In genomic region chr22:50544078-50544745, GRCh38 we compare ENCODE assay signal across 8 cellular contexts. TPM values are rescaled to one million over a fixed set of nuclear protein-coding genes. Genes with fewer than 3 reads are reported as not detected.
DNase-seq lines count a peak whose midpoint lies in the region; ATAC-seq and TF ChIP-seq lines count a peak whose summit lies in the region.

No MANE protein-coding gene starts in this region.

- no peaks in the 10 kb centered on the region for H3K9me3 ChIP-seq in thymus (ENCODE audit: control insufficient read depth)

- ATAC-seq in omental fat pad (ENCODE audit: low FRiP score): peak; percentile 40

- TF ChIP-seq CTCF in GM12875 (IDR thresholded peaks at IDR 0.05; ENCODE audit: borderline replicate concordance, insufficient read depth, low read depth, low read length): peak; percentile 73
- TF ChIP-seq CTCF in omental fat pad (IDR thresholded peaks at IDR 0.05): peak in 1 of 3 donors; percentile 7

- peaks cover 16% of the 10 kb centered on the region for H3K27me3 ChIP-seq in thymus (ENCODE audit: control insufficient read depth, insufficient read depth)

- peak overlapping the region; percentile 2 for H3K4me3 ChIP-seq in GM12875 (ENCODE audit: low read depth, low read length)
- H3K4me3 ChIP-seq in thymus (ENCODE audit: low read length): no peak overlapping the region

- peak overlapping the region; percentile 88 for H3K27ac ChIP-seq in thymus (ENCODE audit: low read depth)

- peaks cover 6% of the 10 kb centered on the region for H3K4me1 ChIP-seq in thymus (ENCODE audit: control insufficient read depth, insufficient read depth, low read length)

- H3K36me3 ChIP-seq in thymus (ENCODE audit: control insufficient read depth, insufficient read depth): no peaks in the 10 kb centered on the region

- WGBS in thymus: 8% methylated on average over 52 of the region's 52 CpGs

- peak; percentile 38 for DNase-seq in NCI-H2227 treated with DMSO at 0.1 percent for 48 hours (lab: John Stamatoyannopoulos, UW)
- DNase-seq in activated T-cell treated with anti-CD3 and anti-CD28 coated beads, Interleukin-2, amount 50 U/mL, for 48 hours: peak; percentile 91 to 92
- DNase-seq in fibroblast of gingiva (ENCODE audit: low read depth): peak; percentile 39
- no peak for DNase-seq in omental fat pad (ENCODE audit: low spot score)
- no peak for DNase-seq in globus pallidus (ENCODE audit: low spot score)
- DNase-seq in NCI-H774 (lab: John Stamatoyannopoulos, UW): no peak

RNA-seq across cellular contexts. Expression of gene KLHDC7B, which starts 1.5 kb away (rescaled TPM):
- under 1 TPM in 1 of 4 donors, not detected in 3; 0.48 TPM for total RNA-seq in omental fat pad
- polyA plus RNA-seq in thymus: 23.4 TPM

RNA-seq across cellular contexts. Expression of gene TYMP, which starts 14.4 kb away (rescaled TPM):
- 100 to 1,000 TPM in 3 of 4 donors, 10 to 100 TPM in 1; 47.9 to 212 (median 144) TPM for total RNA-seq in omental fat pad
- polyA plus RNA-seq in thymus: 156 TPM

RNA-seq across cellular contexts. Expression of gene SYCE3, which starts 18.5 kb away (rescaled TPM):
- not detected for total RNA-seq in omental fat pad
- 1.1 TPM for polyA plus RNA-seq in thymus

RNA-seq across cellular contexts. Expression of gene SCO2, which starts 18.8 kb away (rescaled TPM):
- total RNA-seq in omental fat pad: 10 to 100 TPM in 2 of 4 donors, 1 to 10 TPM in 2; 2.8 to 15.0 (median 9.2) TPM
- 9.8 TPM for polyA plus RNA-seq in thymus

RNA-seq across cellular contexts. Expression of gene CPT1B, which starts 34.0 kb away (rescaled TPM):
- 10 to 100 TPM in 3 of 4 donors, 1 to 10 TPM in 1; 4.9 to 29.2 (median 10.8) TPM for total RNA-seq in omental fat pad
- 74.1 TPM for polyA plus RNA-seq in thymus

Comparison
In these comparisons a context has a peak if more than half of its experiments do, and no peak if none do; other contexts are left out.
1. DNase-seq: peak in NCI-H2227 treated with DMSO at 0.1 percent for 48 hours (single experiment), activated T-cell treated with anti-CD3 and anti-CD28 coated beads, Interleukin-2, amount 50 U/mL, for 48 hours (2 of 2) and fibroblast of gingiva (single experiment); none in omental fat pad (single experiment), globus pallidus (single experiment) and NCI-H774 (single experiment).